In the genomic region with DNA sequence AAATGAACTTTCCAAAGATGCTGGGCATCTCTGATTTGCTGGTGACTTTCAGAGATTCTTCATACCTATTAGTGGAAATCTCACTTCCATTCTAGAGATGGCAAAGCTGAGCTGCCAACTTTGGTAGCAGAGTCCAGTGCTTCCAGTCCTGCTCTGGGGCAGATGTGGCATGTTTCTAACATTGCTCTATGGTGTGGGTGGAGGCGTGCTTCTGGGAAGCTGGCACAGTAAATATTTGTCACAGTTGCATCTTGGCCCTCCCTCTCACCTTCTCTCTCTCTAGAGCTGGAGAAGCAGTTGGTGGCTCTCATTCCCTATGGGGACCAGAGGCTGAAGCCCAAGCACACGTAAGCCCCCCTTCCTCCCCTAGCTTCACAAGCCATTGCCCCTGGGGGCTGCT, we compare ENCODE assay signal across 15 cellular contexts. TPM values are rescaled to one million over a fixed set of nuclear protein-coding genes. Genes with fewer than 3 reads are reported as not detected.
A peak's percentile ranks its signal among the peaks of the same experiment; 100 is the strongest.
DNase-seq lines count a peak whose midpoint lies in the region; ATAC-seq and TF ChIP-seq lines count a peak whose summit lies in the region.
"Had no signal": no experiment of that assay in that cellular context is flagged by ENCODE, and none has a peak within 500 bp of the region (broad histone marks: within the 10 kb centered on the region; RNA-seq: fewer than 3 reads in every experiment).

No MANE protein-coding gene starts in this region.

- peak overlapping the region in 1 of 2 donors; percentile 75 for H3K4me3 ChIP-seq in left lung
- H3K4me3 ChIP-seq: neural progenitor cell had no signal

- H3K9me3 Mint-ChIP-seq in activated CD8-positive, alpha-beta memory T cell treated with anti-CD3 and anti-CD28 coated beads, Interleukin-2, amount 10 ng/mL, durations not matched to agents 7 days and 5 days (ENCODE audit: low read depth) = no peaks in the 10 kb centered on the region
- H3K9me3 Mint-ChIP-seq in T-cell (no peaks in the 10 kb centered on the region), immature natural killer cell (no peaks in the 10 kb centered on the region)
- no peaks in the 10 kb centered on the region for H3K9me3 Mint-ChIP-seq in stimulated activated effector memory CD8-positive, alpha-beta T cell treated with anti-CD3 and anti-CD28 coated beads, Interleukin-12 subunit alpha, Interleukin-12 subunit beta, amount 100 ng/mL, for 72 hours
- H3K9me3 Mint-ChIP-seq: neural progenitor cell had no signal

- H3K27me3 Mint-ChIP-seq in activated CD8-positive, alpha-beta memory T cell treated with anti-CD3 and anti-CD28 coated beads, Interleukin-2, amount 10 ng/mL, durations not matched to agents 7 days and 5 days = no peaks in the 10 kb centered on the region
- H3K27me3 Mint-ChIP-seq in T-cell (no peaks in the 10 kb centered on the region), immature natural killer cell (ENCODE audit: low read depth in 3 of 3) (no peaks in the 10 kb centered on the region)

- ATAC-seq in activated CD8-positive, alpha-beta memory T cell treated with anti-CD3 and anti-CD28 coated beads, Interleukin-2, amount 10 ng/mL, durations not matched to agents 7 days and 5 days = no peak
- no peak for ATAC-seq in T-cell (replicated peaks in 1 of 4)
- ATAC-seq in stimulated activated effector memory CD8-positive, alpha-beta T cell treated with anti-CD3 and anti-CD28 coated beads, Interleukin-12 subunit alpha, Interleukin-12 subunit beta, amount 100 ng/mL, for 72 hours = no peak
- ATAC-seq in left lung = no peak

- no peak overlapping the region for H3K27ac Mint-ChIP-seq in activated CD8-positive, alpha-beta memory T cell treated with anti-CD3 and anti-CD28 coated beads, Interleukin-2, amount 10 ng/mL, durations not matched to agents 7 days and 5 days
- H3K27ac Mint-ChIP-seq in T-cell = peak overlapping the region in 1 of 2 donors; percentile 23
- H3K27ac Mint-ChIP-seq in immature natural killer cell = peak overlapping the region in 5 of 6 donors; percentile 21 to 96 (median 34)
- peak overlapping the region; percentile 97 for H3K27ac Mint-ChIP-seq in stimulated activated effector memory CD8-positive, alpha-beta T cell treated with anti-CD3 and anti-CD28 coated beads, Interleukin-12 subunit alpha, Interleukin-12 subunit beta, amount 100 ng/mL, for 72 hours
- H3K27ac Mint-ChIP-seq: neural progenitor cell had no signal

- DNase-seq in activated CD8-positive, alpha-beta memory T cell treated with anti-CD3 and anti-CD28 coated beads, Interleukin-2, amount 10 ng/mL, durations not matched to agents 7 days and 5 days = no peak
- DNase-seq in activated CD8-positive, alpha-beta memory T cell treated with anti-CD3 and anti-CD28 coated beads, Interleukin-2, amount 50 U/mL, for 48 hours = no peak
- DNase-seq in T-cell = no peak
- DNase-seq in immature natural killer cell = no peak
- no peak for DNase-seq in stimulated activated effector memory CD8-positive, alpha-beta T cell treated with anti-CD3 and anti-CD28 coated beads, Interleukin-12 subunit alpha, Interleukin-12 subunit beta, amount 100 ng/mL, for 72 hours (ENCODE audit: low spot score in 2 of 2)
- DNase-seq in left lung = no peak
- no peak for DNase-seq in hepatic stellate cell (ENCODE audit: low spot score)
- DNase-seq in DMS79 treated with DMSO at 0.1 percent for 48 hours (lab: John Stamatoyannopoulos, UW) = no peak
- DNase-seq: DMS79, hypothalamus, left ventricle myocardium inferior, MM.1S, NCI-H2081 treated with DMSO at 0.1 percent for 48 hours had no signal

- H3K36me3 ChIP-seq in left lung = peaks cover 4 to 71% of the 10 kb centered on the region in 2 donors
- H3K36me3 ChIP-seq: neural progenitor cell had no signal

- POLR2A ChIA-PET in T-cell (lab: Charles Lee) = no interaction called here

- no peak overlapping the region for H3K27ac ChIP-seq in left lung
- H3K27ac ChIP-seq: left ventricle myocardium inferior, neural progenitor cell had no signal

- peaks cover 37% of the 10 kb centered on the region for H3K4me1 Mint-ChIP-seq in activated CD8-positive, alpha-beta memory T cell treated with anti-CD3 and anti-CD28 coated beads, Interleukin-2, amount 10 ng/mL, durations not matched to agents 7 days and 5 days
- H3K4me1 Mint-ChIP-seq in T-cell (peaks cover 44 to 49% (median 48%) of the 10 kb centered on the region in 3 donors), immature natural killer cell (peaks cover 34 to 47% of the 10 kb centered on the region in 2 donors)
- H3K4me1 Mint-ChIP-seq in stimulated activated effector memory CD8-positive, alpha-beta T cell treated with anti-CD3 and anti-CD28 coated beads, Interleukin-12 subunit alpha, Interleukin-12 subunit beta, amount 100 ng/mL, for 72 hours = peaks cover 46% of the 10 kb centered on the region

- H3K4me1 ChIP-seq in left lung = peaks cover 6 to 37% of the 10 kb centered on the region in 2 donors

- H3K27me3 ChIP-seq in left lung = no peaks in the 10 kb centered on the region
- H3K27me3 ChIP-seq: neural progenitor cell had no signal

- H3K9me3 ChIP-seq in left lung = no peaks in the 10 kb centered on the region
- H3K9me3 ChIP-seq: left ventricle myocardium inferior had no signal

- intact Hi-C loops in left lung (cut with DNase I) = no loop called here

- TF ChIP-seq CTCF in left lung (IDR thresholded peaks at IDR 0.05) = no peak

- H3K36me3 Mint-ChIP-seq in activated CD8-positive, alpha-beta memory T cell treated with anti-CD3 and anti-CD28 coated beads, Interleukin-2, amount 10 ng/mL, durations not matched to agents 7 days and 5 days = peaks cover 30% of the 10 kb centered on the region
- peaks cover 21% of the 10 kb centered on the region for H3K36me3 Mint-ChIP-seq in T-cell
- H3K36me3 Mint-ChIP-seq in immature natural killer cell = peaks cover under 1 to 24% (median 6%) of the 10 kb centered on the region in 3 donors
- H3K36me3 Mint-ChIP-seq in stimulated activated effector memory CD8-positive, alpha-beta T cell treated with anti-CD3 and anti-CD28 coated beads, Interleukin-12 subunit alpha, Interleukin-12 subunit beta, amount 100 ng/mL, for 72 hours = peaks cover 67% of the 10 kb centered on the region

- H3K4me3 Mint-ChIP-seq in activated CD8-positive, alpha-beta memory T cell treated with anti-CD3 and anti-CD28 coated beads, Interleukin-2, amount 10 ng/mL, durations not matched to agents 7 days and 5 days = peak overlapping the region; percentile 86
- peak overlapping the region; percentile 36 to 99 (median 97) for H3K4me3 Mint-ChIP-seq in T-cell
- H3K4me3 Mint-ChIP-seq in immature natural killer cell = peak overlapping the region; percentile 18 to 100 (median 98)
- H3K4me3 Mint-ChIP-seq in stimulated activated effector memory CD8-positive, alpha-beta T cell treated with anti-CD3 and anti-CD28 coated beads, Interleukin-12 subunit alpha, Interleukin-12 subunit beta, amount 100 ng/mL, for 72 hours = peak overlapping the region; percentile 97

- CTCF ChIA-PET in activated CD8-positive, alpha-beta memory T cell treated with anti-CD3 and anti-CD28 coated beads, Interleukin-2, amount 10 ng/mL, durations not matched to agents 7 days and 5 days (lab: Charles Lee) = interaction anchor here (0.7 to 2.4 kb wide), 3 partner anchors 189 to 411 kb away, joined by 3 to 6 read pairs (median 3); partner anchors contain the start of gene RPL27
- CTCF ChIA-PET in T-cell (lab: Charles Lee) = interaction anchor here in 1 of 2 donors (0.6 to 0.7 kb wide), 3 partner anchors 14 to 1986 kb away, joined by 3 to 7 read pairs (median 3); no protein-coding TSS in a partner anchor

RNA-seq across cellular contexts. Expression of gene TMEM106A, which starts 1.9 kb away (rescaled TPM):
- total RNA-seq in activated CD8-positive, alpha-beta memory T cell treated with anti-CD3 and anti-CD28 coated beads, Interleukin-2, amount 10 ng/mL, durations not matched to agents 7 days and 5 days = 10 to 100 TPM; 13.8 to 23.1 TPM
- total RNA-seq in T-cell (10 to 100 TPM in 3 of 5 donors, 1 to 10 TPM in 2; 9.3 to 18.1 (median 10.4) TPM), left lung (10 to 100 TPM; 14.4 to 26.8 TPM)
- 1 to 10 TPM; 2.5 to 7.9 (median 3.5) TPM for polyA plus RNA-seq in immature natural killer cell

RNA-seq across cellular contexts. Expression of gene CCDC200, which starts 14.9 kb away (rescaled TPM):
- total RNA-seq in activated CD8-positive, alpha-beta memory T cell treated with anti-CD3 and anti-CD28 coated beads, Interleukin-2, amount 10 ng/mL, durations not matched to agents 7 days and 5 days = not detected
- total RNA-seq in T-cell (not detected), left lung (under 1 TPM in 1 of 2 donors, not detected in 1; 0.37 TPM)
- polyA plus RNA-seq in immature natural killer cell = 1 to 10 TPM in 1 of 3 donors, not detected in 2; 1.2 TPM
- total RNA-seq: left ventricle myocardium inferior had no signal

RNA-seq across cellular contexts. Expression of gene RNU2-1, which starts 20.2 kb away (rescaled TPM):
- 1,000 to 10,000 TPM; 3,839 to 7,603 TPM for total RNA-seq in activated CD8-positive, alpha-beta memory T cell treated with anti-CD3 and anti-CD28 coated beads, Interleukin-2, amount 10 ng/mL, durations not matched to agents 7 days and 5 days
- total RNA-seq in T-cell (1,000 to 10,000 TPM; 2,693 to 4,491 (median 3,278) TPM), left lung (1,000 to 10,000 TPM; 5,610 to 6,821 TPM)
- polyA plus RNA-seq in immature natural killer cell = not detected
- polyA plus RNA-seq: thymus had no signal

RNA-seq across cellular contexts. Expression of gene NBR1, which starts 42.5 kb away (rescaled TPM):
- 10 to 100 TPM; 46.0 to 53.0 TPM for total RNA-seq in activated CD8-positive, alpha-beta memory T cell treated with anti-CD3 and anti-CD28 coated beads, Interleukin-2, amount 10 ng/mL, durations not matched to agents 7 days and 5 days
- total RNA-seq in T-cell = 10 to 100 TPM; 51.5 to 82.2 (median 80.1) TPM
- 10 to 100 TPM; 59.3 to 96.7 (median 78.5) TPM for polyA plus RNA-seq in immature natural killer cell
- total RNA-seq in left lung = 10 to 100 TPM; 62.4 to 78.2 TPM
